ENCODE assay signal across 10 cellular contexts in the genomic region with DNA sequence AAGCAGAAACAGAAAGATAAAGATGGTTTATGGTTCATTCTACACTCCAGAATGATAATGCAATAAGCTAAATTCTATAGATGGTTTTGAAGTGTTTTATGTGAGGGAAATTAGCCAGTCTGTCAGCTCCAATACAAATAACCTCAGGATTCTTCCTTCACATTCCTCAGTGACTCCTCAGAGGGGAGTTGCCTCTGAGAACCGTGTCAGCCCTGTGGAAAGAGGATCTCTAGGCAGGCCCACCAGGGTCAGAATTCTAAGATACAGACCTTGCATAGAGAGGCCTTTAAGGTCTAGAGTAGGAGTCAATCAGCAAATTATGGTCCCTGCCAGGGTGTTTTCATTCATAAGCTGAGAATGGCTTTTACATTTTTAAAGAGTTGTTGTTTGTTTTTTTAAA. TPM values are rescaled to one million over a fixed set of nuclear protein-coding genes. Genes with fewer than 3 reads are reported as not detected.
A peak's percentile ranks its signal among the peaks of the same experiment; 100 is the strongest.
DNase-seq lines count a peak whose midpoint lies in the region; ATAC-seq and TF ChIP-seq lines count a peak whose summit lies in the region.
"Had no signal": no experiment of that assay in that cellular context is flagged by ENCODE, and none has a peak within 500 bp of the region (broad histone marks: within the 10 kb centered on the region; RNA-seq: fewer than 3 reads in every experiment).

No MANE protein-coding gene starts in this region.

- POLR2A ChIA-PET in CD4-positive, alpha-beta T cell (lab: Charles Lee), result no interaction called here

- H3K27me3 Mint-ChIP-seq in CD4-positive, alpha-beta T cell, result no peaks in the 10 kb centered on the region
- H3K27me3 Mint-ChIP-seq in T-helper 2 cell treated with Interferon-gamma antibody and Interleukin-4, amounts not matched to agents 5 μg/mL and 100 μg/mL, for 36 hours (ENCODE audit: low read depth), result peaks cover 3% of the 10 kb centered on the region

- no peaks in the 10 kb centered on the region for H3K36me3 ChIP-seq in esophagus muscularis mucosa

- TF ChIP-seq EP300 in esophagus muscularis mucosa (IDR thresholded peaks at IDR 0.05), result no peak

- intact Hi-C loops in esophagus muscularis mucosa (cut with DNase I), result no loop called here
- intact Hi-C loops in CD4-positive, alpha-beta T cell (cut with DNase I, micrococcal nuclease), result no loop called here

- 6% methylated on average over 1 of the region's 1 CpG for WGBS in esophagus muscularis mucosa

- no peak overlapping the region for H3K4me3 ChIP-seq in esophagus muscularis mucosa

- H3K27ac Mint-ChIP-seq in CD4-positive, alpha-beta T cell, result no peak overlapping the region
- no peak overlapping the region for H3K27ac Mint-ChIP-seq in T-helper 2 cell treated with Interferon-gamma antibody and Interleukin-4, amounts not matched to agents 5 μg/mL and 100 μg/mL, for 36 hours

- no peak overlapping the region for H3K4me3 Mint-ChIP-seq in CD4-positive, alpha-beta T cell
- H3K4me3 Mint-ChIP-seq in T-helper 2 cell treated with Interferon-gamma antibody and Interleukin-4, amounts not matched to agents 5 μg/mL and 100 μg/mL, for 36 hours, result no peak overlapping the region

- H3K9me3 Mint-ChIP-seq in CD4-positive, alpha-beta T cell, result no peaks in the 10 kb centered on the region
- H3K9me3 Mint-ChIP-seq in T-helper 2 cell treated with Interferon-gamma antibody and Interleukin-4, amounts not matched to agents 5 μg/mL and 100 μg/mL, for 36 hours, result no peaks in the 10 kb centered on the region

- TF ChIP-seq CTCF in esophagus muscularis mucosa (IDR thresholded peaks at IDR 0.05), result no peak
- TF ChIP-seq CTCF in omental fat pad (IDR thresholded peaks at IDR 0.05), result no peak
- TF ChIP-seq CTCF in CD4-positive, alpha-beta T cell (IDR thresholded peaks at IDR 0.05), result no peak

- H3K27ac ChIP-seq in esophagus muscularis mucosa (replicated peaks in 1 of 4), result peak overlapping the region; percentile 80 to 87 (median 85)
- no peak overlapping the region for H3K27ac ChIP-seq in CD4-positive, alpha-beta T cell (ENCODE audit: low read depth, low read length)

- DNase-seq in AG08396 (ENCODE audit: low spot score) (peak; percentile 34), RPMI7951 (ENCODE audit: low read depth) (peak; percentile 70), esophagus muscularis mucosa (ENCODE audit: extremely low spot score) (no peak), omental fat pad (ENCODE audit: low spot score) (no peak), DMS79 treated with DMSO at 0.1 percent for 48 hours (lab: John Stamatoyannopoulos, UW) (no peak)
- no peak for DNase-seq in CD4-positive, alpha-beta T cell
- DNase-seq in T-helper 2 cell treated with Interferon-gamma antibody and Interleukin-4, amounts not matched to agents 5 μg/mL and 100 μg/mL, for 36 hours (ENCODE audit: low spot score), result no peak
- DNase-seq: activated naive CD4-positive, alpha-beta T cell treated with Interleukin-2 at 50 U/mL for 16 hours; NCI-H1092 had no signal

- no peaks in the 10 kb centered on the region for H3K27me3 ChIP-seq in esophagus muscularis mucosa
- no peaks in the 10 kb centered on the region for H3K27me3 ChIP-seq in CD4-positive, alpha-beta T cell (ENCODE audit: control insufficient read depth, insufficient read depth, low read length)

- CTCF ChIA-PET in CD4-positive, alpha-beta T cell (lab: Charles Lee), result no interaction called here

- H3K36me3 Mint-ChIP-seq in CD4-positive, alpha-beta T cell (ENCODE audit: low read depth), result no peaks in the 10 kb centered on the region
- no peaks in the 10 kb centered on the region for H3K36me3 Mint-ChIP-seq in T-helper 2 cell treated with Interferon-gamma antibody and Interleukin-4, amounts not matched to agents 5 μg/mL and 100 μg/mL, for 36 hours (ENCODE audit: low read depth)

- no peaks in the 10 kb centered on the region for H3K9me3 ChIP-seq in esophagus muscularis mucosa
- H3K9me3 ChIP-seq in CD4-positive, alpha-beta T cell (ENCODE audit: control insufficient read depth, low read length), result no peaks in the 10 kb centered on the region

- no peak for TF ChIP-seq POLR2A in esophagus muscularis mucosa (IDR thresholded peaks at IDR 0.05; ENCODE audit: low read depth)

- ATAC-seq in omental fat pad (ENCODE audit: low FRiP score) (peak; percentile 63), GM21528 (IDR thresholded peaks at IDR 0.05; ENCODE audit: low FRiP score, unreplicated experiment) (no peak)
- no peak for ATAC-seq in CD4-positive, alpha-beta T cell (ENCODE audit: poor library complexity)

- no peaks in the 10 kb centered on the region for H3K4me1 Mint-ChIP-seq in CD4-positive, alpha-beta T cell (ENCODE audit: low read depth)
- no peaks in the 10 kb centered on the region for H3K4me1 Mint-ChIP-seq in T-helper 2 cell treated with Interferon-gamma antibody and Interleukin-4, amounts not matched to agents 5 μg/mL and 100 μg/mL, for 36 hours (ENCODE audit: low read depth)

- peaks cover 63 to 99% (median 98%) of the 10 kb centered on the region in 4 donors for H3K4me1 ChIP-seq in esophagus muscularis mucosa

RNA-seq across cellular contexts. Expression of a gene that starts 26.6 kb away (rescaled TPM):
- total RNA-seq in RPMI7951 (2014; rRNA removed; shearing (Covaris generic)), result 6.4 and 7.6 TPM in 2 replicates
- total RNA-seq in esophagus muscularis mucosa, result 10 to 100 TPM; 48.0 to 91.2 (median 73.8) TPM
- 10 to 100 TPM; 12.2 to 23.5 (median 21.1) TPM for total RNA-seq in omental fat pad
- total RNA-seq in CD4-positive, alpha-beta T cell, result 1 to 10 TPM; 1.6 to 1.8 TPM

Comparison
In these comparisons a context has a peak if more than half of its experiments do, and no peak if none do; other contexts are left out.
1. DNase-seq: peak in AG08396 (single experiment) and RPMI7951 (single experiment); none in esophagus muscularis mucosa (single experiment), omental fat pad (single experiment), CD4-positive, alpha-beta T cell (0 of 10), DMS79 treated with DMSO at 0.1 percent for 48 hours (single experiment) and T-helper 2 cell treated with Interferon-gamma antibody and Interleukin-4, amounts not matched to agents 5 μg/mL and 100 μg/mL, for 36 hours (single experiment).